17 cellular contexts compared by ENCODE assay signal in genomic region chr2:13334545-13334944, GRCh38.
DNase-seq lines count a peak whose midpoint lies in the region; ATAC-seq, FAIRE-seq and TF ChIP-seq lines count a peak whose summit lies in the region.
"Had no signal": no experiment of that assay in that cellular context is flagged by ENCODE, and none has a peak within 500 bp of the region (broad histone marks: within the 10 kb centered on the region; RNA-seq: fewer than 3 reads in every experiment).

No MANE protein-coding gene starts in this region.

- in situ Hi-C loops in K562 (cut with MboI): no loop called here

- TF ChIP-seq POLR2A in A549 (IDR thresholded peaks at IDR 0.05; ENCODE audit: low read length) (no peak), K562 (conservative IDR thresholded peaks at IDR 0.05) (no peak), testis (IDR thresholded peaks at IDR 0.05) (no peak)

- H3K9me1 ChIP-seq in K562 (ENCODE audit: control insufficient read depth, insufficient read depth, low read length): no peaks in the 10 kb centered on the region

- TF ChIP-seq CTCF in A549 (IDR thresholded peaks at IDR 0.05): no peak
- no peak for TF ChIP-seq CTCF in K562 (IDR thresholded peaks at IDR 0.05 in 2 of 3, conservative IDR thresholded peaks at IDR 0.05 in 1 of 3; ENCODE audit: insufficient read depth in 2 of 3, low read depth in 1 of 3, low read length in 3 of 3)
- no peak for TF ChIP-seq CTCF in testis (IDR thresholded peaks at IDR 0.05)

- H3K36me3 ChIP-seq in K562 (ENCODE audit: control insufficient read depth, insufficient read depth, low read length): no peaks in the 10 kb centered on the region
- H3K36me3 ChIP-seq in testis (ENCODE audit: low read depth, missing control alignments): no peaks in the 10 kb centered on the region
- H3K36me3 ChIP-seq: BLaER1, HAP-1 had no signal

- no TSS peak for BruUV-seq in K562 (replicated peaks; lab: Mats Ljungman, UMichigan)

- H3K9ac ChIP-seq in K562 (ENCODE audit: insufficient read depth in 1 of 2, low read depth in 2 of 2, low read length in 2 of 2): no peak overlapping the region
- H3K9ac ChIP-seq: BLaER1 had no signal

- no peak for FAIRE-seq in A549 (lab: Jason Lieb, UNC)
- FAIRE-seq in K562 (lab: Jason Lieb, UNC): no peak
- FAIRE-seq: GM12892 had no signal

- intact Hi-C loops in K562 (cut with micrococcal nuclease): no loop called here
- intact Hi-C loops in testis (cut with DNase I; ENCODE audit: low total_unique reads): no loop called here

- CTCF ChIA-PET in A549 (lab: Yijun Ruan, JAX) (no interaction called here), K562 (lab: Yijun Ruan, JAX; ENCODE audit: low intra/inter-chr PET ratio) (no interaction called here)

- H3K4me1 ChIP-seq in A549: no peaks in the 10 kb centered on the region
- H3K4me1 ChIP-seq in K562 (replicated peaks in 1 of 2; ENCODE audit: control insufficient read depth in 2 of 2, insufficient read depth in 2 of 2, low read length in 2 of 2): no peaks in the 10 kb centered on the region
- H3K4me1 ChIP-seq in testis: no peaks in the 10 kb centered on the region
- H3K4me1 ChIP-seq: BLaER1, Caco-2, HAP-1 had no signal

- H3K4me3 ChIP-seq in A549: no peak overlapping the region
- no peak overlapping the region for H3K4me3 ChIP-seq in K562
- no peak overlapping the region for H3K4me3 ChIP-seq in testis
- H3K4me3 ChIP-seq: BLaER1, HAP-1 had no signal

- H3K4me2 ChIP-seq in A549 (no peak overlapping the region), K562 (ENCODE audit: insufficient read depth, low read length) (no peak overlapping the region)
- H3K4me2 ChIP-seq: BLaER1 had no signal

- H3K27ac ChIP-seq in A549: no peak overlapping the region
- no peak overlapping the region for H3K27ac ChIP-seq in K562 (ENCODE audit: extremely low read depth, low read depth, low read length)
- no peak overlapping the region for H3K27ac ChIP-seq in testis
- H3K27ac ChIP-seq: BLaER1, C4-2B had no signal

- TF ChIP-seq EP300 in A549 (IDR thresholded peaks at IDR 0.05) (no peak), K562 (IDR thresholded peaks at IDR 0.05; ENCODE audit: low read length) (no peak)

- no peak for ATAC-seq in A549
- ATAC-seq in K562: no peak
- ATAC-seq: CD8-positive, alpha-beta T cell had no signal

- no peaks in the 10 kb centered on the region for H3K79me2 ChIP-seq in K562 (ENCODE audit: control insufficient read depth, insufficient read depth, low read length)

- POLR2A ChIA-PET in A549 (lab: Yijun Ruan, JAX): no interaction called here
- POLR2A ChIA-PET in K562 (lab: Yijun Ruan, JAX): no interaction called here

- H2AFZ ChIP-seq in K562 (ENCODE audit: low read depth, low read length): no peak overlapping the region

- H4K20me1 ChIP-seq in K562 (replicated peaks; ENCODE audit: control insufficient read depth, insufficient read depth, low read length): no peaks in the 10 kb centered on the region
- H4K20me1 ChIP-seq: BLaER1 had no signal

- H3K9me3 ChIP-seq in A549: peaks cover 28% of the 10 kb centered on the region; the same call in 1 of the 3 replicates
- H3K9me3 ChIP-seq in K562 (replicated peaks; ENCODE audit: control insufficient read depth, insufficient read depth, low read depth, low read length): no peaks in the 10 kb centered on the region
- no peaks in the 10 kb centered on the region for H3K9me3 ChIP-seq in testis
- H3K9me3 ChIP-seq: BLaER1, Caco-2, HAP-1 had no signal

- H3K27me3 ChIP-seq in K562 (ENCODE audit: control insufficient read depth in 2 of 2, insufficient read depth in 2 of 2, low read length in 2 of 2) (no peaks in the 10 kb centered on the region), testis (no peaks in the 10 kb centered on the region)
- H3K27me3 ChIP-seq: BLaER1 had no signal

- TF ChIP-seq RAD21 in A549 (conservative IDR thresholded peaks at IDR 0.05 in 1 of 2, IDR thresholded peaks at IDR 0.05 in 1 of 2) (no peak), K562 (CRISPR knock-in tag; conservative IDR thresholded peaks at IDR 0.05 in 1 of 2, IDR thresholded peaks at IDR 0.05 in 1 of 2) (no peak)

- DNase-seq in NCI-H2227 (lab: John Stamatoyannopoulos, UW; ENCODE audit: unreplicated experiment) (peak; percentile 52), NCI-H2227 treated with DMSO at 0.1 percent for 48 hours (lab: John Stamatoyannopoulos, UW) (no peak), A549 (ENCODE audit: low read depth in 1 of 2, low spot score in 1 of 2) (no peak), ELR (ENCODE audit: low read depth) (peak; percentile 8), K562 (ENCODE audit: extremely low read depth in 1 of 4, low spot score in 3 of 4) (no peak), hypothalamus (lab: John Stamatoyannopoulos, UW) (no peak), testis (no peak)
- DNase-seq: Caco-2; CD4-positive, CD25-positive, alpha-beta regulatory T cell; CD8-positive, alpha-beta T cell; DMS79 treated with DMSO at 0.1 percent for 48 hours; GOT3; HFFc6 had no signal

TF ChIP-seq in A549, 52 proteins besides CTCF, POLR2A, EP300 and RAD21:
- TF ChIP-seq NFE2L2 (conservative IDR thresholded peaks at IDR 0.05; ENCODE audit: low read length) (peak; percentile 75), BHLHE40 (IDR thresholded peaks at IDR 0.05; ENCODE audit: low read depth, low read length) (no peak)

TF ChIP-seq in K562, 482 proteins besides CTCF, POLR2A, EP300 and RAD21:
- TF ChIP-seq PTBP1 (IDR thresholded peaks at IDR 0.05; ENCODE audit: low read depth, low read length) (no peak), NFE2 (IDR thresholded peaks at IDR 0.05; ENCODE audit: low read depth) (0 out of 2 replicates have a peak, but pooled peaks have one; percentile 22), ZNF57 (CRISPR knock-in tag; IDR thresholded peaks at IDR 0.05) (no peak), PRMT5 (CRISPR knock-in tag; IDR thresholded peaks at IDR 0.05) (no peak), ZNF316 (IDR thresholded peaks at IDR 0.05) (0 out of 2 replicates have a peak, but pooled peaks have one; percentile 15)

Comparison
In these comparisons a context has a peak if more than half of its experiments do, and no peak if none do; other contexts are left out.
1. DNase-seq: peak in NCI-H2227 (single experiment) and ELR (single experiment); none in NCI-H2227 treated with DMSO at 0.1 percent for 48 hours (single experiment), A549 (0 of 2), K562 (0 of 4), hypothalamus (0 of 51) and testis (single experiment).